10 cellular contexts compared by ENCODE assay signal in the genomic region with DNA sequence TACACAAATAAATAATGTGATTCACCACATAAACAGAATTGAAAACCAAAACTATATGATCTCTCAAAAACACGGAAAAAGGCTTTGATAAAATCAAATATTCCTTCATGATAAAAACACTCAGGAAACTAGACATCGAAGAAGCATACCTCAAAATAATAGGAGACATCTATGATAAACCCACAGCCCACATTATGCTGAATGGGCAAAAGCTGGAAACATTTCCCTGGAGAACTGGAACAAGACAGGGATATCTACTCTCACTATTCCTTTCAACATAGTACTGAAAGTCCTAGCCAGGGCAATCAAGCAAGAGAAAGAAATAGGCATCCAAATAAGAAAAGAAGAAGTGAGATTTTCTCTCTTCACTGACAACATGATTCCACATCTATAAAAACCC.
"Had no signal": no experiment of that assay in that cellular context is flagged by ENCODE, and none has a peak within 500 bp of the region (broad histone marks: within the 10 kb centered on the region; RNA-seq: fewer than 3 reads in every experiment).

No MANE protein-coding gene starts in this region.

- H3K9me3 ChIP-seq: HAP-1 had no signal

- H3K4me1 Mint-ChIP-seq: H9 had no signal

- H3K4me3 ChIP-seq: GM23248, HAP-1 had no signal

- H3K9me3 Mint-ChIP-seq: H9 had no signal

- H2AFZ ChIP-seq: GM23248 had no signal

- H3K27ac ChIP-seq: GM23248 had no signal

- FAIRE-seq: H1, H54 had no signal

- H3K27ac Mint-ChIP-seq: H9, HFFc6 had no signal

- H3K9ac ChIP-seq: GM23248 had no signal

- DNase-seq: GM23248, GOT3, H7, H9, HCEC 1CT, HFFc6 had no signal

- H3K4me3 Mint-ChIP-seq: H9, HFFc6 had no signal

- ATAC-seq: HCT116 had no signal

- H3K4me1 ChIP-seq: HAP-1 had no signal

- H3K36me3 ChIP-seq: HAP-1 had no signal
